Comparison of ENCODE assay signal across 12 cellular contexts in genomic region chr22:36409067-36409466, GRCh38. TPM values are rescaled to one million over a fixed set of nuclear protein-coding genes. Genes with fewer than 3 reads are reported as not detected.
DNase-seq lines count a peak whose midpoint lies in the region; ATAC-seq and TF ChIP-seq lines count a peak whose summit lies in the region.
"Had no signal": no experiment of that assay in that cellular context is flagged by ENCODE, and none has a peak within 500 bp of the region (broad histone marks: within the 10 kb centered on the region; RNA-seq: fewer than 3 reads in every experiment).

No MANE protein-coding gene starts in this region.

- no peak overlapping the region for H2BK20ac ChIP-seq in H9 (ENCODE audit: low read depth, low read length, poor library complexity, severe bottlenecking)

- peak overlapping the region; percentile 2 for H3K9ac ChIP-seq in H9 (ENCODE audit: extremely low read depth, insufficient read length, low read length)

- H3K27ac ChIP-seq in C4-2B, result peak overlapping the region; percentile 89
- no peak overlapping the region for H3K27ac ChIP-seq in H9 (ENCODE audit: insufficient read length, low read depth, low read length)
- H3K27ac ChIP-seq: HL-60 had no signal

- no peak overlapping the region for H3K18ac ChIP-seq in H9 (ENCODE audit: insufficient read length, low read depth, low read length)

- no peaks in the 10 kb centered on the region for H3K79me2 ChIP-seq in H9 (ENCODE audit: insufficient read depth, low read length)

- peak overlapping the region; percentile 78 to 91 for H3K4me3 Mint-ChIP-seq in H9
- H3K4me3 Mint-ChIP-seq in central memory CD8-positive, alpha-beta T cell, result no peak overlapping the region
- peak overlapping the region; percentile 57 for H3K4me3 Mint-ChIP-seq in nephron progenitor cell

- no peaks in the 10 kb centered on the region for H3K79me1 ChIP-seq in H9 (ENCODE audit: insufficient read depth, low read depth, low read length, poor library complexity, severe bottlenecking)

- H3K27me3 Mint-ChIP-seq in H9 (ENCODE audit: low read depth) (no peaks in the 10 kb centered on the region), nephron progenitor cell (ENCODE audit: low read depth, poor library complexity) (no peaks in the 10 kb centered on the region)
- no peaks in the 10 kb centered on the region for H3K27me3 Mint-ChIP-seq in central memory CD8-positive, alpha-beta T cell
- H3K27me3 Mint-ChIP-seq: effector memory CD8-positive, alpha-beta T cell had no signal

- H3K56ac ChIP-seq in H9 (ENCODE audit: insufficient read length, low read depth, low read length), result no peak overlapping the region

- H4K8ac ChIP-seq in H9 (replicated peaks; ENCODE audit: insufficient read length, low read depth, low read length), result no peak overlapping the region

- H2BK12ac ChIP-seq in H9 (ENCODE audit: insufficient read length, low read depth, low read length), result no peak overlapping the region

- WGBS in H9 (ENCODE audit: extremely low coverage, insufficient read length, low lambda C conversion rate), result no CpG with 5 or more reads among the region's 2 CpGs

- H4K20me1 ChIP-seq in H9 (ENCODE audit: control insufficient read depth, insufficient read depth, insufficient read length), result no peaks in the 10 kb centered on the region

- TF ChIP-seq CTCF in C4-2B (conservative IDR thresholded peaks at IDR 0.05), result no peak
- TF ChIP-seq CTCF in H9 (conservative IDR thresholded peaks at IDR 0.05), result no peak
- no peak for TF ChIP-seq CTCF in nephron progenitor cell (IDR thresholded peaks at IDR 0.05)

- no peaks in the 10 kb centered on the region for H3K9me3 ChIP-seq in H9 (ENCODE audit: control insufficient read depth, low read depth, low read length)

- H3K4me1 ChIP-seq in H9 (ENCODE audit: insufficient read depth, low read length), result no peaks in the 10 kb centered on the region; the same call in 1 of the 2 replicates

- H3K9me3 Mint-ChIP-seq in H9, result no peaks in the 10 kb centered on the region
- no peaks in the 10 kb centered on the region for H3K9me3 Mint-ChIP-seq in central memory CD8-positive, alpha-beta T cell
- no peaks in the 10 kb centered on the region for H3K9me3 Mint-ChIP-seq in nephron progenitor cell
- H3K9me3 Mint-ChIP-seq: effector memory CD8-positive, alpha-beta T cell had no signal

- H3K14ac ChIP-seq in H9 (ENCODE audit: insufficient read depth, low read length), result 0 out of 2 replicates have a peak overlapping the region, but pooled peaks have one; percentile 45

- H3K27ac Mint-ChIP-seq in H9 (peak overlapping the region; percentile 89 to 100 (median 98)), nephron progenitor cell (no peak overlapping the region)
- H3K27ac Mint-ChIP-seq in central memory CD8-positive, alpha-beta T cell (ENCODE audit: low read depth), result peak overlapping the region; percentile 36

- peaks cover 14 to 18% of the 10 kb centered on the region in 2 experiments for H3K4me1 Mint-ChIP-seq in H9
- H3K4me1 Mint-ChIP-seq in central memory CD8-positive, alpha-beta T cell, result peaks cover 50% of the 10 kb centered on the region
- peaks cover 32% of the 10 kb centered on the region for H3K4me1 Mint-ChIP-seq in nephron progenitor cell

- H2AFZ ChIP-seq in H9 (ENCODE audit: low read length), result no peak overlapping the region

- no peak overlapping the region for H3K4ac ChIP-seq in H9 (ENCODE audit: low read depth, low read length)

- no peak overlapping the region for H2BK15ac ChIP-seq in H9 (ENCODE audit: low read depth, low read length)

- peak overlapping the region; percentile 6 for H3K4me2 ChIP-seq in H9 (ENCODE audit: insufficient read depth, insufficient read length, low read length)

- H3T11ph ChIP-seq in H9 (ENCODE audit: low read length), result no peak overlapping the region

- ATAC-seq in central memory CD8-positive, alpha-beta T cell (replicated peaks; ENCODE audit: extremely low read depth, poor library complexity, severe bottlenecking), result no peak
- no peak for ATAC-seq in GM18867 (IDR thresholded peaks at IDR 0.05; ENCODE audit: unreplicated experiment)
- ATAC-seq in HG03175 (IDR thresholded peaks at IDR 0.05; ENCODE audit: unreplicated experiment), result no peak
- ATAC-seq: effector memory CD8-positive, alpha-beta T cell had no signal

- H3K27me3 ChIP-seq in H9 (ENCODE audit: insufficient read depth, low read length), result no peaks in the 10 kb centered on the region

- H3K36me3 Mint-ChIP-seq in H9 (ENCODE audit: insufficient read depth in 1 of 3, low read depth in 3 of 3) (no peaks in the 10 kb centered on the region), nephron progenitor cell (ENCODE audit: low read depth) (no peaks in the 10 kb centered on the region)
- H3K36me3 Mint-ChIP-seq in central memory CD8-positive, alpha-beta T cell (ENCODE audit: insufficient read depth), result peaks cover 4% of the 10 kb centered on the region

- H4K91ac ChIP-seq in H9 (ENCODE audit: insufficient read length, low read depth, low read length), result no peak overlapping the region

- no peak overlapping the region for H3K23ac ChIP-seq in H9 (ENCODE audit: insufficient read length, low read depth, low read length)

- no peak overlapping the region for H4K5ac ChIP-seq in H9 (ENCODE audit: insufficient read length, low read depth, low read length)

- no peak for DNase-seq in H9
- DNase-seq in central memory CD8-positive, alpha-beta T cell (ENCODE audit: low spot score in 2 of 2), result no peak
- no peak for DNase-seq in nephron progenitor cell
- no peak for DNase-seq in RKO (ENCODE audit: low spot score)
- no peak for DNase-seq in NK-92 (lab: John Stamatoyannopoulos, UW; ENCODE audit: unreplicated experiment)
- DNase-seq: activated naive CD4-positive, alpha-beta T cell treated with Interleukin-2 at 50 U/mL for 16 hours; effector memory CD8-positive, alpha-beta T cell; NCI-H1436 treated with DMSO at 0.1 percent for 48 hours had no signal

- H3K23me2 ChIP-seq in H9 (ENCODE audit: insufficient read length, low read depth, low read length, poor library complexity, severe bottlenecking), result peaks cover 4% of the 10 kb centered on the region

- H2BK120ac ChIP-seq in H9 (ENCODE audit: low read depth, low read length, poor library complexity, severe bottlenecking), result peak overlapping the region; percentile 50

- H2BK5ac ChIP-seq in H9 (ENCODE audit: insufficient read length, low read length), result no peak overlapping the region

- no peak overlapping the region for H2AK5ac ChIP-seq in H9 (ENCODE audit: insufficient read length, low read length)

RNA-seq across cellular contexts. Expression of gene MYH9, which starts 21.3 kb away (rescaled TPM):
- 243 and 266 TPM in 2 replicates for total RNA-seq in H9 (2021)
